In the genomic region with DNA sequence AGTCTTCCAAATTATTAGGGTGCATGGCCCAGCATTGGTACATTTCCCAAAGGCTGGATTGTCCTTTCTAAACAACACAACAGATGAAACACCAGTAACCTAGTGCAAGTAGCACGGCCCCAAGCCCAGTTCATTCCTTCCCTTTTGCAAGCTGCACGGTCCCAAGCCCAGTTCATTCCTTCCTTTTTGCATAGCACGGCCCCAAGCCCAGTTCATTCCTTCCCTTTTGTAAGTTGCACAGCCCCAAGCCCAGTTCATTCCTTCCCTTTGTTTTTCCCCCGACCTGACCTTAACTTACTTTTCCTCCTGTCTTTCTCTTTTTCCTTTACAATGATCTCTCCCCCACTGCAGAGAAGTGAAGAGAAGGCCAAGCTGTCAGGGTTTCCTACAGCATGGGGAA, we compare ENCODE assay signal across 15 cellular contexts.
"Had no signal": no experiment of that assay in that cellular context is flagged by ENCODE, and none has a peak within 500 bp of the region (broad histone marks: within the 10 kb centered on the region; RNA-seq: fewer than 3 reads in every experiment).

No MANE protein-coding gene starts in this region.

- H3K4me2 ChIP-seq: neural progenitor cell had no signal

- H3K9ac ChIP-seq: neural progenitor cell had no signal

- DNase-seq: activated CD4-positive, CD25-positive, alpha-beta regulatory T cell treated with anti-CD3 and anti-CD28 coated beads, Interleukin-2, amount 50 U/mL, for 72 hours; activated T-cell treated with anti-CD3 and anti-CD28 coated beads, Interleukin-2, amount 50 U/mL, for 1 hour; body of pancreas; erythroblast; hypothalamus; midbrain; psoas muscle; right cardiac atrium; stimulated activated naive CD8-positive, alpha-beta T cell treated with anti-CD3 and anti-CD28 coated beads, Interleukin-15, Interleukin-2, amounts not matched to agents 100 U/mL and 50 U/mL, for 24 hours; substantia nigra; uterus had no signal

- H3K27ac ChIP-seq: body of pancreas, neural progenitor cell, psoas muscle, SK-N-MC, VCaP had no signal

- H3K36me3 Mint-ChIP-seq: neural progenitor cell had no signal

- H3K9me3 ChIP-seq: body of pancreas, psoas muscle, tibial nerve, uterus had no signal

- H3K4me1 Mint-ChIP-seq: neural progenitor cell had no signal

- H2AFZ ChIP-seq: neural progenitor cell had no signal

- H3K27me3 ChIP-seq: body of pancreas, neural progenitor cell, tibial nerve, uterus had no signal

- H3K4me3 Mint-ChIP-seq: neural progenitor cell had no signal

- H3K27ac Mint-ChIP-seq: neural progenitor cell had no signal

- H3K4me1 ChIP-seq: body of pancreas, neural progenitor cell, psoas muscle, uterus had no signal

- H3K4me3 ChIP-seq: body of pancreas, neural progenitor cell, psoas muscle, SK-N-MC, tibial nerve, uterus had no signal

- H3K36me3 ChIP-seq: neural progenitor cell, tibial nerve, uterus had no signal
